17 cellular contexts compared by ENCODE assay signal in genomic region chr1:91799863-91800262, GRCh38.
"Had no signal": no experiment of that assay in that cellular context is flagged by ENCODE, and none has a peak within 500 bp of the region (broad histone marks: within the 10 kb centered on the region; RNA-seq: fewer than 3 reads in every experiment).

No MANE protein-coding gene starts in this region.

- H3K4me3 Mint-ChIP-seq: activated CD4-positive, alpha-beta T cell treated with anti-CD3 and anti-CD28 coated beads, Interleukin-2, amount 10 ng/mL, durations not matched to agents 24 days and 14 days; activated CD8-positive, alpha-beta T cell treated with anti-CD3 and anti-CD28 coated beads, Interleukin-2, amount 10 ng/mL, durations not matched to agents 7 days and 5 days; activated naive CD4-positive, alpha-beta T cell treated with anti-CD3 and anti-CD28 coated beads for 36 hours; activated T-cell treated with anti-CD3 and anti-CD28 coated beads, Interleukin-2, amount 50 U/mL, for 4 hours; brain; central memory CD8-positive, alpha-beta T cell; neural progenitor cell; stimulated activated memory B cell treated with anti-CD40 and anti-IgM and Interleukin-4, amounts not matched to agents 10 μg/mL and 1 μg/mL and 100 μg/mL, for 72 hours had no signal

- DNase-seq: activated CD4-positive, alpha-beta T cell treated with anti-CD3 and anti-CD28 coated beads, Interleukin-2, amount 10 ng/mL, durations not matched to agents 24 days and 14 days; activated CD8-positive, alpha-beta T cell treated with anti-CD3 and anti-CD28 coated beads, Interleukin-2, amount 10 ng/mL, durations not matched to agents 7 days and 5 days; activated naive CD4-positive, alpha-beta T cell treated with anti-CD3 and anti-CD28 coated beads for 36 hours; activated T-cell treated with anti-CD3 and anti-CD28 coated beads, Interleukin-2, amount 50 U/mL, for 4 hours; anterior cingulate cortex; colonic mucosa; erythroblast; midbrain; stimulated activated CD4-positive, alpha-beta T cell treated with anti-CD3 and anti-CD28 coated beads, Interleukin-4, amount 100 ng/mL, for 4 hours; upper lobe of left lung had no signal

- H3K36me3 ChIP-seq: colonic mucosa, neural progenitor cell, thoracic aorta had no signal

- H3K4me3 ChIP-seq: colonic mucosa, lung, neural progenitor cell, thoracic aorta, upper lobe of left lung had no signal

- ATAC-seq: activated CD8-positive, alpha-beta T cell treated with anti-CD3 and anti-CD28 coated beads, Interleukin-2, amount 10 ng/mL, durations not matched to agents 7 days and 5 days; activated T-cell treated with anti-CD3 and anti-CD28 coated beads, Interleukin-2, amount 50 U/mL, for 4 hours; stimulated activated memory B cell treated with anti-CD40 and anti-IgM and Interleukin-4, amounts not matched to agents 10 μg/mL and 1 μg/mL and 100 μg/mL, for 72 hours had no signal

- H3K27ac Mint-ChIP-seq: activated CD4-positive, alpha-beta T cell treated with anti-CD3 and anti-CD28 coated beads, Interleukin-2, amount 10 ng/mL, durations not matched to agents 24 days and 14 days; activated CD8-positive, alpha-beta T cell treated with anti-CD3 and anti-CD28 coated beads, Interleukin-2, amount 10 ng/mL, durations not matched to agents 7 days and 5 days; activated naive CD4-positive, alpha-beta T cell treated with anti-CD3 and anti-CD28 coated beads for 36 hours; neural progenitor cell; progenitor cell of endocrine pancreas; stimulated activated memory B cell treated with anti-CD40 and anti-IgM and Interleukin-4, amounts not matched to agents 10 μg/mL and 1 μg/mL and 100 μg/mL, for 72 hours had no signal

- H3K27ac ChIP-seq: colonic mucosa, neural progenitor cell, thoracic aorta had no signal

- H3K9me3 Mint-ChIP-seq: activated naive CD4-positive, alpha-beta T cell treated with anti-CD3 and anti-CD28 coated beads for 36 hours; activated T-cell treated with anti-CD3 and anti-CD28 coated beads, Interleukin-2, amount 50 U/mL, for 4 hours; central memory CD8-positive, alpha-beta T cell; neural progenitor cell; stimulated activated memory B cell treated with anti-CD40 and anti-IgM and Interleukin-4, amounts not matched to agents 10 μg/mL and 1 μg/mL and 100 μg/mL, for 72 hours had no signal

- H3K27me3 Mint-ChIP-seq: central memory CD8-positive, alpha-beta T cell; stimulated activated memory B cell treated with anti-CD40 and anti-IgM and Interleukin-4, amounts not matched to agents 10 μg/mL and 1 μg/mL and 100 μg/mL, for 72 hours had no signal

- H3K9me3 ChIP-seq: colonic mucosa, thoracic aorta, upper lobe of left lung had no signal

- H3K27me3 ChIP-seq: colonic mucosa, neural progenitor cell, upper lobe of left lung had no signal

- H3K36me3 Mint-ChIP-seq: brain; stimulated activated memory B cell treated with anti-CD40 and anti-IgM and Interleukin-4, amounts not matched to agents 10 μg/mL and 1 μg/mL and 100 μg/mL, for 72 hours had no signal
